ENCODE assay signal across 1 cellular context in genomic region chr10:73902351-73902750, GRCh38.
TF ChIP-seq lines count a peak whose summit lies in the region.

No MANE protein-coding gene starts in this region.

TF ChIP-seq in GM12878, 131 proteins besides CTCF, POLR2A, EP300 and RAD21:
- TF ChIP-seq IKZF1 (conservative IDR thresholded peaks at IDR 0.05): no peak
- peak; percentile 50 for TF ChIP-seq RUNX3 (IDR thresholded peaks at IDR 0.05; ENCODE audit: low read length)
TF ChIP-seq in GM12878: peak in this region for 1.
